ENCODE assay signal across 21 cellular contexts in the genomic region with DNA sequence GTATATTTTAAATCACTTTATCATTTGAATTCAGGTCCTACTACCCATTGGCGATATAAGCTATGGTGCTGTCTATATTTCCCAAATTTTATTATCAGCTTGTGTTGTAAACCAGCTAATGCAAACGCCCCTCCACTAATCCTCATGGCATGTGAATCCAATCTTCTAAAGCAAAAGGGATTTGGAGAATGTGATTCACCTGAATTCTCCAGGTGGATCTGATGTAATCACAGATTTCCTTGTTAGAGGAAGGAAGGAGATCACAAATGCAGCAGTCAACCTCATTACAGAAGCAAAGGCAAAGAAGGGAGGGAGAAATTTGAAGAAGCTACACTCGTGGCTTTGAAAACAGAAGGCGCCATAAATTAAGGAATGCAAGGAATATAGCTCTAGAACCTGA.
"Had no signal": no experiment of that assay in that cellular context is flagged by ENCODE, and none has a peak within 500 bp of the region (broad histone marks: within the 10 kb centered on the region; RNA-seq: fewer than 3 reads in every experiment).

No MANE protein-coding gene starts in this region.

- DNase-seq: activated B cell treated with CpG ODN at 0.5 μM for 24 hours; activated CD4-positive, alpha-beta T cell treated with anti-CD3 and anti-CD28 coated beads for 36 hours; activated CD4-positive, alpha-beta T cell treated with anti-CD3 and anti-CD28 coated beads, Interleukin-2, amount 50 U/mL, for 4 hours; activated CD8-positive, alpha-beta memory T cell treated with anti-CD3 and anti-CD28 coated beads for 24 hours; activated CD8-positive, alpha-beta memory T cell treated with anti-CD3 and anti-CD28 coated beads, Interleukin-2, amount 50 U/mL, for 4 hours; activated T-cell treated with anti-CD3 and anti-CD28 coated beads, Interleukin-2, amount 50 U/mL, for 24 hours; aorta; caudate nucleus; effector memory CD8-positive, alpha-beta T cell; head of caudate nucleus; occipital lobe; posterior cingulate gyrus; right lobe of liver; stimulated activated CD4-positive, alpha-beta T cell treated with anti-CD3 and anti-CD28 coated beads, Interleukin-1b, Interleukin-23, amount 100 ng/mL, for 48 hours; substantia nigra; T1000; tibial artery had no signal

- H3K9me3 ChIP-seq: gastroesophageal sphincter, right lobe of liver, tibial artery had no signal

- H3K36me3 ChIP-seq: gastroesophageal sphincter, right lobe of liver, tibial artery had no signal

- ATAC-seq: activated CD4-positive, alpha-beta T cell treated with anti-CD3 and anti-CD28 coated beads for 36 hours; activated naive CD4-positive, alpha-beta T cell treated with anti-CD3 and anti-CD28 coated beads, Interleukin-2, amount 50 U/mL, for 72 hours; activated T-helper 17 cell treated with anti-CD3 and anti-CD28 coated beads, Interleukin-2, amount 50 U/mL, for 72 hours; effector memory CD8-positive, alpha-beta T cell; gastroesophageal sphincter; right lobe of liver had no signal

- H3K4me1 ChIP-seq: gastroesophageal sphincter, right lobe of liver, tibial artery had no signal

- H3K27ac ChIP-seq: gastroesophageal sphincter, right lobe of liver, skin epidermis, tibial artery had no signal

- H3K4me3 ChIP-seq: gastroesophageal sphincter, right lobe of liver, skin epidermis, tibial artery had no signal

- H3K27me3 ChIP-seq: gastroesophageal sphincter, right lobe of liver, tibial artery had no signal
